ENCODE assay signal across 13 cellular contexts in genomic region chr11:60064115-60064514, GRCh38.
"Had no signal": no experiment of that assay in that cellular context is flagged by ENCODE, and none has a peak within 500 bp of the region (broad histone marks: within the 10 kb centered on the region; RNA-seq: fewer than 3 reads in every experiment).

No MANE protein-coding gene starts in this region.

- H3K27ac ChIP-seq: esophagus squamous epithelium, psoas muscle, spleen, transverse colon had no signal

- H3K4me3 ChIP-seq: esophagus squamous epithelium, mucosa of descending colon, psoas muscle, spleen, transverse colon had no signal

- ATAC-seq: mucosa of descending colon; natural killer cell treated with Interleukin-12 subunit alpha and Interleukin-12 subunit beta and Interleukin-15 and Interleukin-18, amount 100 ng/mL, for 72 hours; psoas muscle; sciatic nerve had no signal

- H3K27me3 ChIP-seq: esophagus squamous epithelium, spleen, transverse colon had no signal

- DNase-seq: activated CD4-positive, alpha-beta T cell treated with anti-CD3 and anti-CD28 coated beads for 4 hours; activated naive CD4-positive, alpha-beta T cell treated with anti-CD3 and anti-CD28 coated beads for 36 hours; esophagus squamous epithelium; foreskin fibroblast; mucosa of descending colon; psoas muscle; spleen; stimulated activated CD4-positive, alpha-beta T cell treated with anti-CD3 and anti-CD28 coated beads, Interleukin-1b, Interleukin-23, amount 100 ng/mL, for 48 hours; stimulated activated naive B cell treated with anti-CD40 and anti-IgM and Interleukin-4, amounts not matched to agents 10 μg/mL and 1 μg/mL and 100 μg/mL, for 72 hours; substantia nigra; transverse colon had no signal
